ENCODE assay signal across 8 cellular contexts in the genomic region with DNA sequence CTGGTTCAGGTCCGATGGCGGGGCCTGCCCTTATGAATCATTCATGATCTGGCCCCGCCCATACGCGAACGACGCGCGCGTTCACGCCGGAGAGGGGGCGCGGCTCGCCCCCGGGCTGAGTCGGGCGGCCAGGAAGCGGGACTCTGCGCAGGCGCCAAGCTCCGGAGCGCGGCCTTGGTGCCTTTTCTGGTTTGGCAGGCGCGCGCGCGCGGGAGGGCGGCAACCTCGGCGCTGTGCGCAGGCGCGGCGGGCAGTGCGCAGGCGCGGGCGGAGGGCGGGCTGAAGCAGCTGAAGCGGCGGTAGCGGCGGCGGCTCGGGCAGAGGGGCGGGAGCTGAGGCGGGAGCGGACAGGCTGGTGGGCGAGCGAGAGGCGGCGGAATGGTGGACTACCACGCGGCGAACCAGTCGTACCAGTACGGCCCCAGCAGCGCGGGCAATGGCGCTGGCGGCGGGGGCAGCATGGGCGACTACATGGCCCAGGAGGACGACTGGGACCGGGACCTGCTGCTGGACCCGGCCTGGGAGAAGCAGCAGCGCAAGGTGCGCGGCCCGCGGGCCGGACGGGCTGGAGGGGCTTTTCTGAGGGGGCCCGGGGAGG.
DNase-seq lines count a peak whose midpoint lies in the region; ATAC-seq, FAIRE-seq and TF ChIP-seq lines count a peak whose summit lies in the region.

Gene ACTN4, plus strand, starts transcription at position 282 of the 598 bp plus-strand sequence. Its CDS starts 97 bp downstream, at position 379.

- H3K9ac ChIP-seq in Loucy (ENCODE audit: low read depth, low read length, poor library complexity, severe bottlenecking): peak within 1 kb of the TSS; percentile 93

- TF ChIP-seq CTCF in Loucy (conservative IDR thresholded peaks at IDR 0.05; ENCODE audit: low read length): no peak
- TF ChIP-seq CTCF in RWPE2 (IDR thresholded peaks at IDR 0.05; ENCODE audit: poor library complexity, severe bottlenecking): no peak
- TF ChIP-seq CTCF in fibroblast of pulmonary artery (IDR thresholded peaks at IDR 0.05; ENCODE audit: low read length, missing control alignments): no peak
- no peak for TF ChIP-seq CTCF in nephron (IDR thresholded peaks at IDR 0.05; ENCODE audit: unreplicated experiment in 3 of 3)

- DNase-seq in ELR (ENCODE audit: low read depth) (peak; percentile 95), H54 (ENCODE audit: insufficient read length, low spot score) (peak; percentile 93), RWPE2 (ENCODE audit: low spot score) (peak; percentile 95), fibroblast of pulmonary artery (ENCODE audit: low read depth) (peak; percentile 97)
- DNase-seq in activated effector memory CD4-positive, alpha-beta T cell treated with Interleukin-2 at 50 U/mL for 16 hours: peak; percentile 100
- DNase-seq in stimulated activated naive CD8-positive, alpha-beta T cell treated with anti-CD3 and anti-CD28 coated beads, Interleukin-15, Interleukin-2, amounts not matched to agents 100 U/mL and 50 U/mL, for 24 hours: peak; percentile 100

- FAIRE-seq in H54 (lab: Jason Lieb, UNC): peak; percentile 48

- H4K20me1 ChIP-seq in Loucy (ENCODE audit: insufficient read depth, low read length, poor library complexity, severe bottlenecking): peaks cover 45% of the 10 kb centered on the region

- H3K4me1 Mint-ChIP-seq in nephron: peaks cover 37% of the 10 kb centered on the region

- peak within 1 kb of the TSS; percentile 85 for H2AFZ ChIP-seq in Loucy (ENCODE audit: low read length)

- peak; percentile 35 for ATAC-seq in RWPE2 (ENCODE audit: low read depth)
- ATAC-seq in stimulated activated naive CD8-positive, alpha-beta T cell treated with anti-CD3 and anti-CD28 coated beads, Interleukin-15, Interleukin-2, amounts not matched to agents 100 U/mL and 50 U/mL, for 24 hours: peak; percentile 93

- H3K9me3 ChIP-seq in Loucy (ENCODE audit: insufficient read depth, low read depth, low read length) (no peaks in the 10 kb centered on the region), RWPE2 (ENCODE audit: severe bottlenecking) (no peaks in the 10 kb centered on the region)

- H3K9me2 ChIP-seq in Loucy (replicated peaks; ENCODE audit: low read depth, low read length): no peaks in the 10 kb centered on the region

- H3K4me2 ChIP-seq in Loucy (ENCODE audit: low read depth, low read length, poor library complexity, severe bottlenecking): peak within 1 kb of the TSS; percentile 98

- no peaks in the 10 kb centered on the region for H3K36me3 Mint-ChIP-seq in nephron (ENCODE audit: low read depth)

- peak within 1 kb of the TSS; percentile 96 to 98 (median 97) for H3K4me3 Mint-ChIP-seq in nephron

- peak; percentile 100 for TF ChIP-seq POLR2A in H54 (IDR thresholded peaks at IDR 0.05; ENCODE audit: low read depth, low read length)

- H3K27me3 ChIP-seq in Loucy (ENCODE audit: insufficient read depth, low read length, poor library complexity, severe bottlenecking) (peaks cover 7% of the 10 kb centered on the region), RWPE2 (ENCODE audit: insufficient read depth, poor library complexity, severe bottlenecking) (no peaks in the 10 kb centered on the region)

- H3K27ac Mint-ChIP-seq in nephron: peak within 1 kb of the TSS; percentile 93 to 98 (median 95)

- peak within 1 kb of the TSS; percentile 90 for H3K4me3 ChIP-seq in Loucy (ENCODE audit: low read length, poor library complexity, severe bottlenecking)
- H3K4me3 ChIP-seq in RWPE2 (ENCODE audit: severe bottlenecking): peak within 1 kb of the TSS; percentile 84
- H3K4me3 ChIP-seq in fibroblast of pulmonary artery (replicated peaks; ENCODE audit: low read depth, low read length): peak within 1 kb of the TSS; percentile 98

- H3K36me3 ChIP-seq in Loucy (ENCODE audit: insufficient read depth, low read length) (no peaks in the 10 kb centered on the region), RWPE2 (ENCODE audit: low read depth) (peaks cover 31% of the 10 kb centered on the region)

- H3K4me1 ChIP-seq in Loucy (ENCODE audit: insufficient read depth, low read length, poor library complexity, severe bottlenecking): peaks cover 36% of the 10 kb centered on the region
- H3K4me1 ChIP-seq in RWPE2 (ENCODE audit: insufficient read depth, poor library complexity, severe bottlenecking): peaks cover 21% of the 10 kb centered on the region

- H3K9me3 Mint-ChIP-seq in nephron: no peaks in the 10 kb centered on the region

- H3K27me3 Mint-ChIP-seq in nephron (ENCODE audit: low read depth): no peaks in the 10 kb centered on the region

- peak within 1 kb of the TSS; percentile 100 for H3K27ac ChIP-seq in RWPE2 (ENCODE audit: poor library complexity, severe bottlenecking)

- peaks cover 50% of the 10 kb centered on the region for H3K79me2 ChIP-seq in Loucy (ENCODE audit: insufficient read depth, low read length)

- H3F3A ChIP-seq in Loucy (ENCODE audit: low read depth): no peaks in the 10 kb centered on the region

Comparison
In these comparisons a context has a peak if more than half of its experiments do, and no peak if none do; other contexts are left out.
1. Peak in every context shown above with its lines: DNase-seq, ATAC-seq, H3K4me3 ChIP-seq and H3K27ac ChIP-seq.